Comparison of ENCODE assay signal across 9 cellular contexts in the genomic region with DNA sequence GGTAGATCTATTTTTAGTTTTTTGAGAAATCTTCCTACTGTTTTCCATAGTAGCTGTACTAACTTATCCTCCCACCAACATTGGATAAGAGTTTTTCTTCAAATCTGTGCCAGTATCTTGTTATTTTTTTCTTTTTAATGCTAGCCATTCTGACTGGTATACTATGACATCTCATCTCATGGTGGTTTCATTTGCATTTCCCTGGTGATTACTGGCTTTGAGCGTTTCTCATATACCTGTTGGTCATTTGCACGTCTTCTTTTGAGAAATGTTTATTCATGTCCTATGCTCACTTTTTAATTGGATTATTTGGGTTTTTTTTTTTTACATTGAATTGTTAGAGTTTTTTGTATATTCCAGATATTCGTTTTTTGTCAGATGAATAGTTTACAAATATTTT.
"Had no signal": no experiment of that assay in that cellular context is flagged by ENCODE, and none has a peak within 500 bp of the region (broad histone marks: within the 10 kb centered on the region; RNA-seq: fewer than 3 reads in every experiment).

No MANE protein-coding gene starts in this region.

- H2AFZ ChIP-seq: GM23248 had no signal

- H3K9me3 ChIP-seq: HAP-1 had no signal

- H3K27ac ChIP-seq: GM23248 had no signal

- H3K4me3 ChIP-seq: GM23248, GM23338, HAP-1 had no signal

- H3K4me2 ChIP-seq: GM23338 had no signal

- H3K4me1 Mint-ChIP-seq: GM23338 had no signal

- H3K4me1 ChIP-seq: HAP-1 had no signal

- DNase-seq: GM23248, GOT3, H7, H9, HCEC 1CT, HFFc6 had no signal

- H3K9me3 Mint-ChIP-seq: GM23338, H9 had no signal

- H3K4me3 Mint-ChIP-seq: GM23338, H9, HFFc6 had no signal

- H3K9ac ChIP-seq: GM23248 had no signal

- H3K36me3 ChIP-seq: HAP-1 had no signal

- ATAC-seq: HCT116 had no signal

- H3K27ac Mint-ChIP-seq: GM23338, H9, HFFc6 had no signal
